1 cellular context compared by ENCODE assay signal in genomic region chr10:60972181-60972580, GRCh38. TPM values are rescaled to one million over a fixed set of nuclear protein-coding genes. Genes with fewer than 3 reads are reported as not detected.
"Had no signal": no experiment of that assay in that cellular context is flagged by ENCODE, and none has a peak within 500 bp of the region (broad histone marks: within the 10 kb centered on the region; RNA-seq: fewer than 3 reads in every experiment).

No MANE protein-coding gene starts in this region.

RNA-seq across cellular contexts. Expression of gene RHOBTB1, which starts 28.2 kb away (rescaled TPM):
- polyA plus RNA-seq: naive thymus-derived CD4-positive, alpha-beta T cell had no signal
